Comparison of ENCODE assay signal across 1 cellular context in the genomic region with DNA sequence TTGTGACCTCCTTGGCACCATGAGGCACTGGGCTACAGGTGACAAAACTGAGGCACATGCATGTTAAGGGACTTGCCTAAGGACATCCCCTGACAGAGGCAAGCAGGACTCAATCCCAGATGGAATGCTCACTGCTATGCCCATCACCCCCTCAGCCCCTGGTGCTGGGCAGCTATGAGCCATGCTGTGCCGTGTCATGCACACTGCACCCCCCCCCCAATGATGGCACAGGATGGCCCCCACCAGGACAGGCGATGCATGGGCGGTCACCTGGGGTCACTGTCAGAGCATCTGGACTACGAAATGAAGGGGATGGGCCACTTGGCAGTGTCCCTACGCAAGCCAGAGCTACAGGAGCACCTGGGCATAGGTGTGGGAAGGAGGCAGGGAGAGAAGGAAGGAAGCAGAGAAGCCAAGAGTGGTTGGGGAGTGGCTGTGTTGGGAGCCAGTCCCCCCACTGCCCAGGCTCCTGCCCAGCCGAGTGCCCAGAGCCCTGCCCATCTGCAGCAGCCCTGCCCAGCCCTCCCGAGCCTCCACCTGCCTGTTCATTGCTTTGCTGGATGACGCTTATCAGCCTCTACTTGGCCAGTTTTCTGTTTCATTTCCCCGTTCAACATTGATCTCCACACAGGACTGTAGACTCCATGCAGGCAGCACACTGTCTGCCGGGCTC.
TF ChIP-seq lines count a peak whose summit lies in the region.

No MANE protein-coding gene starts in this region.

TF ChIP-seq in neural cell, 6 proteins besides CTCF, POLR2A, EP300 and RAD21 (continued from another document):
- TF ChIP-seq, protein P1, sequence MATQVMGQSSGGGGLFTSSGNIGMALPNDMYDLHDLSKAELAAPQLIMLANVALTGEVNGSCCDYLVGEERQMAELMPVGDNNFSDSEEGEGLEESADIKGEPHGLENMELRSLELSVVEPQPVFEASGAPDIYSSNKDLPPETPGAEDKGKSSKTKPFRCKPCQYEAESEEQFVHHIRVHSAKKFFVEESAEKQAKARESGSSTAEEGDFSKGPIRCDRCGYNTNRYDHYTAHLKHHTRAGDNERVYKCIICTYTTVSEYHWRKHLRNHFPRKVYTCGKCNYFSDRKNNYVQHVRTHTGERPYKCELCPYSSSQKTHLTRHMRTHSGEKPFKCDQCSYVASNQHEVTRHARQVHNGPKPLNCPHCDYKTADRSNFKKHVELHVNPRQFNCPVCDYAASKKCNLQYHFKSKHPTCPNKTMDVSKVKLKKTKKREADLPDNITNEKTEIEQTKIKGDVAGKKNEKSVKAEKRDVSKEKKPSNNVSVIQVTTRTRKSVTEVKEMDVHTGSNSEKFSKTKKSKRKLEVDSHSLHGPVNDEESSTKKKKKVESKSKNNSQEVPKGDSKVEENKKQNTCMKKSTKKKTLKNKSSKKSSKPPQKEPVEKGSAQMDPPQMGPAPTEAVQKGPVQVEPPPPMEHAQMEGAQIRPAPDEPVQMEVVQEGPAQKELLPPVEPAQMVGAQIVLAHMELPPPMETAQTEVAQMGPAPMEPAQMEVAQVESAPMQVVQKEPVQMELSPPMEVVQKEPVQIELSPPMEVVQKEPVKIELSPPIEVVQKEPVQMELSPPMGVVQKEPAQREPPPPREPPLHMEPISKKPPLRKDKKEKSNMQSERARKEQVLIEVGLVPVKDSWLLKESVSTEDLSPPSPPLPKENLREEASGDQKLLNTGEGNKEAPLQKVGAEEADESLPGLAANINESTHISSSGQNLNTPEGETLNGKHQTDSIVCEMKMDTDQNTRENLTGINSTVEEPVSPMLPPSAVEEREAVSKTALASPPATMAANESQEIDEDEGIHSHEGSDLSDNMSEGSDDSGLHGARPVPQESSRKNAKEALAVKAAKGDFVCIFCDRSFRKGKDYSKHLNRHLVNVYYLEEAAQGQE (IDR thresholded peaks at IDR 0.05; ENCODE audit: borderline replicate concordance): no peak
- TF ChIP-seq SMC3 (conservative IDR thresholded peaks at IDR 0.05; ENCODE audit: poor library complexity) (no peak), EZH2 (IDR thresholded peaks at IDR 0.05; ENCODE audit: borderline replicate concordance, insufficient read depth, low read length, poor library complexity, severe bottlenecking) (no peak), POLR2AphosphoS5 (IDR thresholded peaks at IDR 0.05) (no peak)
